In genomic region chr17:82222816-82223215, GRCh38 we compare ENCODE assay signal across 13 cellular contexts. TPM values are rescaled to one million over a fixed set of nuclear protein-coding genes. Genes with fewer than 3 reads are reported as not detected.
DNase-seq lines count a peak whose midpoint lies in the region; ATAC-seq and TF ChIP-seq lines count a peak whose summit lies in the region.
"Had no signal": no experiment of that assay in that cellular context is flagged by ENCODE, and none has a peak within 500 bp of the region (broad histone marks: within the 10 kb centered on the region; RNA-seq: fewer than 3 reads in every experiment).

No MANE protein-coding gene starts in this region.

- TF ChIP-seq EP300 in SK-N-SH (IDR thresholded peaks at IDR 0.05; ENCODE audit: borderline replicate concordance in 1 of 2, low read depth in 1 of 2, low read length in 1 of 2) = no peak

- H3K4me3 ChIP-seq in SK-N-SH (ENCODE audit: low read depth in 2 of 2, low read length in 1 of 2) (no peak overlapping the region), endodermal cell (ENCODE audit: low read length) (no peak overlapping the region), neutrophil (ENCODE audit: low read depth in 1 of 2, low read length in 1 of 2) (peak overlapping the region; percentile 23 to 41)
- H3K4me3 ChIP-seq: GM23248 had no signal

- H3K4me2 ChIP-seq in SK-N-SH = no peak overlapping the region

- POLR2A ChIA-PET in SK-N-SH (lab: Yijun Ruan, JAX) = no interaction called here

- H3K27me3 ChIP-seq in SK-N-SH (ENCODE audit: insufficient read depth) = no peaks in the 10 kb centered on the region
- peaks cover 4% of the 10 kb centered on the region for H3K27me3 ChIP-seq in endodermal cell (ENCODE audit: control insufficient read depth, insufficient read depth, low read length, poor library complexity, severe bottlenecking)
- H3K27me3 ChIP-seq in neutrophil = no peaks in the 10 kb centered on the region

- no peak for ATAC-seq in SK-N-SH treated with all-trans-retinoic acid at 6 μM for 48 hours
- no peak for ATAC-seq in HG03196 (IDR thresholded peaks at IDR 0.05; ENCODE audit: unreplicated experiment)
- ATAC-seq: HCT116 had no signal

- no peak for TF ChIP-seq CTCF in SK-N-SH (IDR thresholded peaks at IDR 0.05)
- no peak for TF ChIP-seq CTCF in endodermal cell (conservative IDR thresholded peaks at IDR 0.05)
- TF ChIP-seq CTCF in neutrophil (IDR thresholded peaks at IDR 0.05) = no peak

- H3K9me3 Mint-ChIP-seq in endodermal cell = peaks cover 3% of the 10 kb centered on the region
- H3K9me3 Mint-ChIP-seq: CD4-positive, CD25-positive, alpha-beta regulatory T cell had no signal

- H3K27ac ChIP-seq in SK-N-SH (ENCODE audit: low read depth in 2 of 2, low read length in 1 of 2) (no peak overlapping the region), endodermal cell (ENCODE audit: low read depth, low read length) (no peak overlapping the region), neutrophil (peak overlapping the region; percentile 100)
- H3K27ac ChIP-seq: 22Rv1, GM23248 had no signal

- no peak overlapping the region for H3K27ac Mint-ChIP-seq in endodermal cell
- H3K27ac Mint-ChIP-seq: CD4-positive, CD25-positive, alpha-beta regulatory T cell had no signal

- H3K9ac ChIP-seq in SK-N-SH (no peak overlapping the region), endodermal cell (ENCODE audit: extremely low read depth, low read length, poor library complexity, severe bottlenecking) (no peak overlapping the region)
- H3K9ac ChIP-seq: GM23248 had no signal

- H3F3A ChIP-seq in SK-N-SH (replicated peaks; ENCODE audit: insufficient read depth) = peaks cover 9% of the 10 kb centered on the region

- H2AFZ ChIP-seq in SK-N-SH (ENCODE audit: low read depth) = no peak overlapping the region
- H2AFZ ChIP-seq: GM23248 had no signal

- no peaks in the 10 kb centered on the region for H4K20me1 ChIP-seq in SK-N-SH (ENCODE audit: insufficient read depth)

- H3K79me2 ChIP-seq in SK-N-SH (ENCODE audit: insufficient read depth) = peaks cover 18% of the 10 kb centered on the region; the same call in 1 of the 2 replicates

- H3K36me3 ChIP-seq in SK-N-SH (replicated peaks in 1 of 2; ENCODE audit: control insufficient read depth in 1 of 2, insufficient read depth in 2 of 2, low read length in 1 of 2) (no peaks in the 10 kb centered on the region), endodermal cell (ENCODE audit: control insufficient read depth, insufficient read depth, low read length) (no peaks in the 10 kb centered on the region), neutrophil (no peaks in the 10 kb centered on the region)

- H3K4me1 ChIP-seq in SK-N-SH (ENCODE audit: control insufficient read depth in 1 of 2, insufficient read depth in 2 of 2, low read depth in 1 of 2, low read length in 1 of 2) = peaks cover 2 to 11% of the 10 kb centered on the region in 2 experiments; a peak in 3 of 4 replicates
- no peaks in the 10 kb centered on the region for H3K4me1 ChIP-seq in endodermal cell (ENCODE audit: control insufficient read depth, insufficient read depth, low read length)
- H3K4me1 ChIP-seq in neutrophil (ENCODE audit: control insufficient read depth in 1 of 2, insufficient read depth in 1 of 2, low read depth in 1 of 2, low read length in 1 of 2) = peaks cover 97% of the 10 kb centered on the region in 2 experiments

- no peaks in the 10 kb centered on the region for H3K36me3 Mint-ChIP-seq in endodermal cell (ENCODE audit: low read depth)
- H3K36me3 Mint-ChIP-seq: CD4-positive, CD25-positive, alpha-beta regulatory T cell had no signal

- 76% methylated on average over 10 of the region's 10 CpGs for WGBS in SK-N-SH (ENCODE audit: low lambda C conversion rate)
- 87 to 100% methylated on average over 3 to 6 of the region's 10 CpGs for WGBS in endodermal cell (ENCODE audit: insufficient coverage in 1 of 2, insufficient read length in 1 of 2), 2 experiments

- DNase-seq in SK-N-SH (peak; percentile 41), endodermal cell (peak; percentile 35), cortex of kidney (lab: John Stamatoyannopoulos, UW) (no peak), cerebellar nuclear complex (lab: John Stamatoyannopoulos, UW) (no peak)
- DNase-seq: Calu3; CD4-positive, CD25-positive, alpha-beta regulatory T cell; DMS 273 treated with DMSO at 0.1 percent for 48 hours; GM23248 had no signal

- CTCF ChIA-PET in SK-N-SH (lab: Yijun Ruan, JAX) = interaction anchor here (0.7 to 1.0 kb wide), 2 partner anchors 13 to 17 kb away, joined by 3 to 5 read pairs; no protein-coding TSS in a partner anchor

- H3K4me3 Mint-ChIP-seq in endodermal cell = no peak overlapping the region

- H3K9me2 ChIP-seq in SK-N-SH = no peaks in the 10 kb centered on the region

- peaks cover 30% of the 10 kb centered on the region for H3K27me3 Mint-ChIP-seq in endodermal cell (ENCODE audit: insufficient read depth)
- H3K27me3 Mint-ChIP-seq: CD4-positive, CD25-positive, alpha-beta regulatory T cell had no signal

- H3K9me3 ChIP-seq in SK-N-SH (no peaks in the 10 kb centered on the region), endodermal cell (ENCODE audit: control insufficient read depth, low read length) (no peaks in the 10 kb centered on the region), neutrophil (no peaks in the 10 kb centered on the region)

- no peaks in the 10 kb centered on the region for H3K4me1 Mint-ChIP-seq in endodermal cell

- TF ChIP-seq RAD21 in SK-N-SH (IDR thresholded peaks at IDR 0.05; ENCODE audit: low read length) = no peak

TF ChIP-seq in SK-N-SH, 30 proteins besides CTCF, POLR2A, EP300 and RAD21 (continues in another document):
- no peak for TF ChIP-seq RFX5 (IDR thresholded peaks at IDR 0.05; ENCODE audit: low read length)
- TF ChIP-seq GATA2 (CRISPR knock-in tag; IDR thresholded peaks at IDR 0.05) = no peak
- no peak for TF ChIP-seq FOSL2 (IDR thresholded peaks at IDR 0.05; ENCODE audit: borderline replicate concordance, low read depth)
- TF ChIP-seq, protein P1, sequence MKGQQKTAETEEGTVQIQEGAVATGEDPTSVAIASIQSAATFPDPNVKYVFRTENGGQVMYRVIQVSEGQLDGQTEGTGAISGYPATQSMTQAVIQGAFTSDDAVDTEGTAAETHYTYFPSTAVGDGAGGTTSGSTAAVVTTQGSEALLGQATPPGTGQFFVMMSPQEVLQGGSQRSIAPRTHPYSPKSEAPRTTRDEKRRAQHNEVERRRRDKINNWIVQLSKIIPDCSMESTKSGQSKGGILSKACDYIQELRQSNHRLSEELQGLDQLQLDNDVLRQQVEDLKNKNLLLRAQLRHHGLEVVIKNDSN (IDR thresholded peaks at IDR 0.05; ENCODE audit: borderline replicate concordance, low read depth) = no peak

TF ChIP-seq in SK-N-SH treated with all-trans-retinoic acid at 6 μM for 48 hours, 23 proteins besides CTCF, POLR2A, EP300 and RAD21:
- TF ChIP-seq, protein P2, sequence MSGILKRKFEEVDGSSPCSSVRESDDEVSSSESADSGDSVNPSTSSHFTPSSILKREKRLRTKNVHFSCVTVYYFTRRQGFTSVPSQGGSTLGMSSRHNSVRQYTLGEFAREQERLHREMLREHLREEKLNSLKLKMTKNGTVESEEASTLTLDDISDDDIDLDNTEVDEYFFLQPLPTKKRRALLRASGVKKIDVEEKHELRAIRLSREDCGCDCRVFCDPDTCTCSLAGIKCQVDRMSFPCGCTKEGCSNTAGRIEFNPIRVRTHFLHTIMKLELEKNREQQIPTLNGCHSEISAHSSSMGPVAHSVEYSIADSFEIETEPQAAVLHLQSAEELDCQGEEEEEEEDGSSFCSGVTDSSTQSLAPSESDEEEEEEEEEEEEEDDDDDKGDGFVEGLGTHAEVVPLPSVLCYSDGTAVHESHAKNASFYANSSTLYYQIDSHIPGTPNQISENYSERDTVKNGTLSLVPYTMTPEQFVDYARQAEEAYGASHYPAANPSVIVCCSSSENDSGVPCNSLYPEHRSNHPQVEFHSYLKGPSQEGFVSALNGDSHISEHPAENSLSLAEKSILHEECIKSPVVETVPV (CRISPR knock-in tag; IDR thresholded peaks at IDR 0.05) = no peak
- TF ChIP-seq RARB (CRISPR knock-in tag; IDR thresholded peaks at IDR 0.05) = no peak
- TF ChIP-seq CSDC2 (CRISPR knock-in tag; IDR thresholded peaks at IDR 0.05) = no peak

RNA-seq across cellular contexts. Expression of gene SLC16A3, which starts 6.0 kb away (rescaled TPM):
- 68.8 and 70.7 TPM in 2 replicates for polyA plus RNA-seq in SK-N-SH (2012; rRNA removed)
- 25.2 and 42.6 TPM in 2 replicates for polyA plus RNA-seq in SK-N-SH (2012; cell fraction: cytosol; rRNA removed)
- polyA plus RNA-seq in SK-N-SH (2012; cell fraction: nucleus; rRNA removed) = 38.5 and 58.7 TPM in 2 replicates
- 10 to 100 TPM; 31.8 to 39.7 TPM for total RNA-seq in endodermal cell
- polyA plus RNA-seq in endodermal cell (2013, experiment 1 of 2) = 31.8 TPM
- 26.2 TPM for polyA plus RNA-seq in endodermal cell (2013, experiment 2 of 2)

RNA-seq across cellular contexts. Expression of gene CCDC57, which starts 10.2 kb away (rescaled TPM):
- 68.6 and 82.9 TPM in 2 replicates for polyA plus RNA-seq in SK-N-SH (2012; rRNA removed)
- polyA plus RNA-seq in SK-N-SH (2012; cell fraction: cytosol; rRNA removed) = 11.2 and 17.5 TPM in 2 replicates
- polyA plus RNA-seq in SK-N-SH (2012; cell fraction: nucleus; rRNA removed) = 417 and 423 TPM in 2 replicates
- 10 to 100 TPM; 61.8 to 82.8 TPM for total RNA-seq in endodermal cell
- 25.7 TPM for polyA plus RNA-seq in endodermal cell (2013, experiment 1 of 2)
- 22.9 TPM for polyA plus RNA-seq in endodermal cell (2013, experiment 2 of 2)

RNA-seq across cellular contexts. Expression of gene CSNK1D, which starts 50.7 kb away (rescaled TPM):
- polyA plus RNA-seq in SK-N-SH (2012; rRNA removed) = 133 and 216 TPM in 2 replicates
- 121 and 170 TPM in 2 replicates for polyA plus RNA-seq in SK-N-SH (2012; cell fraction: cytosol; rRNA removed)
- polyA plus RNA-seq in SK-N-SH (2012; cell fraction: nucleus; rRNA removed) = 670 and 707 TPM in 2 replicates
- 100 to 1,000 TPM; 104 to 143 TPM for total RNA-seq in endodermal cell
- polyA plus RNA-seq in endodermal cell (2013, experiment 1 of 2) = 101 TPM
- 74.7 TPM for polyA plus RNA-seq in endodermal cell (2013, experiment 2 of 2)

Comparison
In these comparisons a context has a peak if more than half of its experiments do, and no peak if none do; other contexts are left out.
1. DNase-seq: peak in SK-N-SH (single experiment) and endodermal cell (single experiment); none in cortex of kidney (single experiment) and cerebellar nuclear complex (0 of 2).
2. H3K4me3 ChIP-seq: peak in neutrophil (2 of 2); none in SK-N-SH (0 of 2) and endodermal cell (single experiment).